ENCODE assay signal across 8 cellular contexts in genomic region chr2:238439093-238439849, GRCh38. TPM values are rescaled to one million over a fixed set of nuclear protein-coding genes. Genes with fewer than 3 reads are reported as not detected.
DNase-seq lines count a peak whose midpoint lies in the region; ATAC-seq, FAIRE-seq and TF ChIP-seq lines count a peak whose summit lies in the region.

No MANE protein-coding gene starts in this region.

- H3K4me3 ChIP-seq in fibroblast of lung (replicated peaks in 1 of 4; ENCODE audit: control extremely low read depth in 1 of 4, insufficient read depth in 1 of 4, low read depth in 3 of 4, low read length in 4 of 4) (peak overlapping the region in 2 of 4 experiments; percentile 7 to 21), smooth muscle cell (no peak overlapping the region)

- H2AFZ ChIP-seq in fibroblast of lung (ENCODE audit: low read length): no peak overlapping the region
- H2AFZ ChIP-seq in smooth muscle cell (ENCODE audit: low read depth): no peak overlapping the region

- H3K9me3 ChIP-seq in fibroblast of lung (ENCODE audit: control insufficient read depth, insufficient read depth, low read depth, low read length): no peaks in the 10 kb centered on the region
- H3K9me3 ChIP-seq in smooth muscle cell (replicated peaks; ENCODE audit: low read depth): no peaks in the 10 kb centered on the region

- TF ChIP-seq POLR2A in GM12892 (IDR thresholded peaks at IDR 0.05; ENCODE audit: low read depth, low read length): no peak

- peaks cover 22% of the 10 kb centered on the region for H3K4me1 ChIP-seq in fibroblast of lung (ENCODE audit: control insufficient read depth, extremely low read depth, insufficient read depth, low read length)
- no peaks in the 10 kb centered on the region for H3K4me1 ChIP-seq in smooth muscle cell (ENCODE audit: low read depth)

- in situ Hi-C loops in G401 (cut with HindIII; ENCODE audit: low sequenced_read_pairs): no loop called here

- no peaks in the 10 kb centered on the region for H4K20me1 ChIP-seq in fibroblast of lung (ENCODE audit: control insufficient read depth, extremely low read depth, insufficient read depth, low read length)
- peaks cover 83% of the 10 kb centered on the region for H4K20me1 ChIP-seq in smooth muscle cell (ENCODE audit: low read depth)

- FAIRE-seq in GM12892 (lab: Jason Lieb, UNC): no peak

- H3K36me3 ChIP-seq in fibroblast of lung (ENCODE audit: control insufficient read depth, insufficient read depth, low read length) (peaks cover 8% of the 10 kb centered on the region), smooth muscle cell (ENCODE audit: low read depth) (peaks cover 9% of the 10 kb centered on the region)

- H3K27ac ChIP-seq in fibroblast of lung (ENCODE audit: insufficient read depth, low read length): peak overlapping the region; percentile 98
- peak overlapping the region; percentile 32 for H3K27ac ChIP-seq in smooth muscle cell (ENCODE audit: low read depth)

- H3K79me2 ChIP-seq in fibroblast of lung (ENCODE audit: control insufficient read depth, insufficient read depth, low read length) (peaks cover 81% of the 10 kb centered on the region), smooth muscle cell (ENCODE audit: low read depth) (peaks cover 86% of the 10 kb centered on the region)

- TF ChIP-seq CTCF in fibroblast of lung (conservative IDR thresholded peaks at IDR 0.05 in 1 of 2, IDR thresholded peaks at IDR 0.05 in 1 of 2; ENCODE audit: low read depth in 1 of 2, low read length in 2 of 2) (no peak), smooth muscle cell (IDR thresholded peaks at IDR 0.05; ENCODE audit: borderline replicate concordance, insufficient read depth, poor library complexity, severe bottlenecking) (no peak)

- ATAC-seq in HG03342 (IDR thresholded peaks at IDR 0.05; ENCODE audit: unreplicated experiment) (no peak), GM21528 (IDR thresholded peaks at IDR 0.05; ENCODE audit: low FRiP score, unreplicated experiment) (no peak)

- no peaks in the 10 kb centered on the region for H3F3A ChIP-seq in smooth muscle cell (ENCODE audit: low read depth)

- WGBS in smooth muscle cell (ENCODE audit: low lambda C conversion rate): 84% methylated on average over 23 of the region's 23 CpGs

- H3K4me2 ChIP-seq in fibroblast of lung (ENCODE audit: extremely low read depth, insufficient read depth, low read length) (peak overlapping the region; percentile 28), smooth muscle cell (no peak overlapping the region)

- H3K27me3 ChIP-seq in fibroblast of lung (ENCODE audit: control insufficient read depth, insufficient read depth, low read length): no peaks in the 10 kb centered on the region
- no peaks in the 10 kb centered on the region for H3K27me3 ChIP-seq in smooth muscle cell (ENCODE audit: low read depth)

- peak overlapping the region; percentile 51 for H3K9ac ChIP-seq in fibroblast of lung (ENCODE audit: insufficient read depth, low read length)
- no peak overlapping the region for H3K9ac ChIP-seq in smooth muscle cell (ENCODE audit: low read depth)

- DNase-seq in Daoy (ENCODE audit: low read depth) (peak; percentile 94), fibroblast of lung (ENCODE audit: low read depth in 2 of 2) (peak; percentile 96 to 99), smooth muscle cell (lab: John Stamatoyannopoulos, UW; ENCODE audit: unreplicated experiment) (no peak), GM12892 (ENCODE audit: insufficient read length) (no peak), G401 (ENCODE audit: low spot score) (no peak)
- peak; percentile 33 to 66 for DNase-seq in activated CD4-positive, alpha-beta T cell treated with anti-CD3 and anti-CD28 coated beads, Interleukin-2, amount 50 U/mL, for 24 hours (ENCODE audit: low read depth in 1 of 2, low spot score in 1 of 2)

RNA-seq across cellular contexts. Expression of gene ASB1, which starts 12.5 kb away (rescaled TPM):
- total RNA-seq in Daoy (2014; rRNA removed; shearing (Covaris generic)): 33.7 and 86.3 TPM in 2 replicates
- total RNA-seq in fibroblast of lung (18.2 and 40.6 TPM in 2 replicates), smooth muscle cell (10.9 and 24.8 TPM in 2 replicates)
- polyA plus RNA-seq in fibroblast of lung (19.3 and 31.1 TPM in 2 replicates), smooth muscle cell (27.3 and 37.5 TPM in 2 replicates)
- polyA plus RNA-seq in fibroblast of lung (2012): 26.7 and 44.6 TPM in 2 replicates
- 26.1 and 39.5 TPM in 2 replicates for polyA minus RNA-seq in fibroblast of lung (ENCODE audit: low replicate concordance)
- 8.9 TPM for polyA plus RNA-seq in GM12892 (2012; ENCODE audit: missing spikeins)
- 27.7 and 41.5 TPM in 2 replicates for total RNA-seq in G401 (2014; rRNA removed; shearing (Covaris generic))

Comparison
In these comparisons a context has a peak if more than half of its experiments do, and no peak if none do; other contexts are left out.
1. DNase-seq: peak in Daoy (single experiment), activated CD4-positive, alpha-beta T cell treated with anti-CD3 and anti-CD28 coated beads, Interleukin-2, amount 50 U/mL, for 24 hours (2 of 2) and fibroblast of lung (2 of 2); none in smooth muscle cell (single experiment), GM12892 (single experiment) and G401 (single experiment).